ENCODE assay signal across 7 cellular contexts in the genomic region with DNA sequence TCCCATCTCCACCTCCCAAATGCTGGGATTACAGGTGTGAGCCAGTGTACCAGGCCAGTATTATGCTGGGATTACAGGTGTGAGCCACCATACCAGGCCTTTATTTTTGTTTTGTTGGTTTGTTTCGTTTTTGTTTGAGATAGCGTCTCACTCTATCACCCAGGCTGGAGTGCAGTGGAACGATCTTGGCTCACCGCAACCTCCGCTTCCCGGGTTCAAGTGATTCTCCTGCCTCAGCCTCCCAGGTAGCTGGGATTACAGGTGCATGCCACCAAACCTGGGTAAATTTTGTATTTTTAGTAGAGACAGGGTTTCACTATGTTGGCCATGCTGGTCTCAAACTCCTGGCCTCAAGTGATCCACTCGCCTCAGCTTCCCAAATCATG. TPM values are rescaled to one million over a fixed set of nuclear protein-coding genes. Genes with fewer than 3 reads are reported as not detected.
DNase-seq lines count a peak whose midpoint lies in the region; ATAC-seq and TF ChIP-seq lines count a peak whose summit lies in the region.
"Not testable (repeated sequence)": the region's sequence is repeated elsewhere in the genome, so short reads cannot be mapped to it uniquely, and the experiment has no call there.

No MANE protein-coding gene starts in this region.

- not testable (repeated sequence) for H3K9me2 ChIP-seq in GM23338 (ENCODE audit: insufficient read depth)

- H3K9me3 ChIP-seq in Panc1 (ENCODE audit: control insufficient read depth, insufficient read depth, low read depth, low read length); muscle layer of duodenum (ENCODE audit: control insufficient read depth in 1 of 2, low read length in 2 of 2); smooth muscle cell (replicated peaks; ENCODE audit: low read depth): not testable (repeated sequence)

- H4K20me1 ChIP-seq in GM23338 (replicated peaks; ENCODE audit: insufficient read depth); smooth muscle cell (ENCODE audit: low read depth): not testable (repeated sequence)

- H3K36me3 ChIP-seq in GM23338 (ENCODE audit: insufficient read depth); Panc1 (ENCODE audit: control insufficient read depth, insufficient read depth, low read length); muscle layer of duodenum (ENCODE audit: control insufficient read depth in 1 of 2, insufficient read depth in 2 of 2, low read length in 2 of 2); smooth muscle cell (ENCODE audit: low read depth): not testable (repeated sequence)

- H3K4me3 ChIP-seq in GM23338: peak overlapping the region; percentile 62
- not testable (repeated sequence) for H3K4me3 ChIP-seq in Panc1 (ENCODE audit: low read depth in 2 of 2, low read length in 2 of 2); muscle layer of duodenum (ENCODE audit: low read depth in 1 of 2, low read length in 2 of 2); smooth muscle cell

- in situ Hi-C loops in Panc1 (cut with HindIII; ENCODE audit: low pct_unique_long_range_greater_than_20kb, low sequenced_read_pairs): not testable (repeated sequence)

- not testable (repeated sequence) for TF ChIP-seq CTCF in GM23338 (conservative IDR thresholded peaks at IDR 0.05; ENCODE audit: low read depth in 2 of 2); Panc1 (IDR thresholded peaks at IDR 0.05); brain (conservative IDR thresholded peaks at IDR 0.05); glutamatergic neuron (IDR thresholded peaks at IDR 0.05; ENCODE audit: partially characterized antibody, unreplicated experiment); smooth muscle cell (IDR thresholded peaks at IDR 0.05; ENCODE audit: borderline replicate concordance, insufficient read depth, poor library complexity, severe bottlenecking)

- H3K4me3 Mint-ChIP-seq in GM23338 (peak overlapping the region; percentile 74; the same call in 1 of the 3 replicates), brain (peak overlapping the region; percentile 81 to 89 (median 87)), glutamatergic neuron (ENCODE audit: unreplicated experiment) (peak overlapping the region; percentile 85)
- peak overlapping the region; percentile 68 for H3K4me3 Mint-ChIP-seq in activated CD8-positive, alpha-beta memory T cell treated with anti-CD3 and anti-CD28 coated beads, Interleukin-2, amount 10 ng/mL, durations not matched to agents 7 days and 5 days

- CTCF ChIA-PET in Panc1 (lab: Charles Lee): not testable (repeated sequence)
- CTCF ChIA-PET in activated CD8-positive, alpha-beta memory T cell treated with anti-CD3 and anti-CD28 coated beads, Interleukin-2, amount 10 ng/mL, durations not matched to agents 7 days and 5 days (lab: Charles Lee): interaction anchor here (0.8 to 3.0 kb wide), 5 partner anchors 9 to 213 kb away, joined by 3 to 33 read pairs (median 8); a partner anchor contains a TSS

- H3K4me1 Mint-ChIP-seq in GM23338 (peaks cover 58% of the 10 kb centered on the region), brain (peaks cover 75% of the 10 kb centered on the region), glutamatergic neuron (ENCODE audit: low read depth, unreplicated experiment) (peaks cover 26% of the 10 kb centered on the region)
- peaks cover 49% of the 10 kb centered on the region for H3K4me1 Mint-ChIP-seq in activated CD8-positive, alpha-beta memory T cell treated with anti-CD3 and anti-CD28 coated beads, Interleukin-2, amount 10 ng/mL, durations not matched to agents 7 days and 5 days

- H3K27me3 Mint-ChIP-seq in GM23338 (ENCODE audit: insufficient read depth, low read depth, poor library complexity): peaks cover 30% of the 10 kb centered on the region
- not testable (repeated sequence) for H3K27me3 Mint-ChIP-seq in activated CD8-positive, alpha-beta memory T cell treated with anti-CD3 and anti-CD28 coated beads, Interleukin-2, amount 10 ng/mL, durations not matched to agents 7 days and 5 days; brain; glutamatergic neuron (ENCODE audit: unreplicated experiment)

- WGBS in smooth muscle cell (ENCODE audit: low lambda C conversion rate): 92% methylated on average over 7 of the region's 7 CpGs

- H3K9ac ChIP-seq in smooth muscle cell (ENCODE audit: low read depth): not testable (repeated sequence)

- H2AFZ ChIP-seq in GM23338: peak overlapping the region; percentile 40; the same call in 1 of the 2 replicates
- H2AFZ ChIP-seq in smooth muscle cell (ENCODE audit: low read depth): not testable (repeated sequence)

- H3K27ac Mint-ChIP-seq in GM23338: peak overlapping the region; percentile 90; the same call in 1 of the 2 replicates
- peak overlapping the region; percentile 98 for H3K27ac Mint-ChIP-seq in activated CD8-positive, alpha-beta memory T cell treated with anti-CD3 and anti-CD28 coated beads, Interleukin-2, amount 10 ng/mL, durations not matched to agents 7 days and 5 days
- H3K27ac Mint-ChIP-seq in brain: peak overlapping the region; percentile 97 to 100 (median 99)
- H3K27ac Mint-ChIP-seq in glutamatergic neuron (ENCODE audit: unreplicated experiment): peak overlapping the region; percentile 89

- not testable (repeated sequence) for ATAC-seq in GM23338; Panc1; activated CD8-positive, alpha-beta memory T cell treated with anti-CD3 and anti-CD28 coated beads, Interleukin-2, amount 10 ng/mL, durations not matched to agents 7 days and 5 days

- POLR2A ChIA-PET in Panc1 (lab: Charles Lee): not testable (repeated sequence)

- not testable (repeated sequence) for BruUV-seq in Panc1 (replicated peaks; lab: Mats Ljungman, UMichigan)

- H3K4me1 ChIP-seq in GM23338 (ENCODE audit: insufficient read depth) (peaks cover 36% of the 10 kb centered on the region), Panc1 (ENCODE audit: control insufficient read depth, insufficient read depth, low read length) (peaks cover 30% of the 10 kb centered on the region), muscle layer of duodenum (ENCODE audit: control insufficient read depth in 1 of 2, insufficient read depth in 2 of 2, low read length in 2 of 2) (peaks cover 24 to 34% of the 10 kb centered on the region in 2 donors), smooth muscle cell (ENCODE audit: low read depth) (peaks cover 49% of the 10 kb centered on the region)

- not testable (repeated sequence) for H3K79me2 ChIP-seq in GM23338 (replicated peaks; ENCODE audit: insufficient read depth); smooth muscle cell (ENCODE audit: low read depth)

- not testable (repeated sequence) for DNase-seq in GM23338 (ENCODE audit: low spot score); Panc1 (ENCODE audit: low read depth, low spot score); activated CD8-positive, alpha-beta memory T cell treated with anti-CD3 and anti-CD28 coated beads, Interleukin-2, amount 10 ng/mL, durations not matched to agents 7 days and 5 days; glutamatergic neuron; smooth muscle cell (lab: John Stamatoyannopoulos, UW; ENCODE audit: unreplicated experiment)

- not testable (repeated sequence) for H3K9me3 Mint-ChIP-seq in GM23338; activated CD8-positive, alpha-beta memory T cell treated with anti-CD3 and anti-CD28 coated beads, Interleukin-2, amount 10 ng/mL, durations not matched to agents 7 days and 5 days (ENCODE audit: low read depth); brain
- H3K9me3 Mint-ChIP-seq in glutamatergic neuron (ENCODE audit: unreplicated experiment): peaks cover 12% of the 10 kb centered on the region

- peaks cover 29% of the 10 kb centered on the region for H3F3A ChIP-seq in GM23338 (replicated peaks; ENCODE audit: low read depth)
- H3F3A ChIP-seq in smooth muscle cell (ENCODE audit: low read depth): peaks cover 16% of the 10 kb centered on the region

- peak overlapping the region; percentile 92; the same call in 1 of the 2 replicates for H3K4me2 ChIP-seq in GM23338
- H3K4me2 ChIP-seq in smooth muscle cell: peak overlapping the region; percentile 80

- peak overlapping the region; percentile 97 for H3K27ac ChIP-seq in GM23338 (ENCODE audit: low read depth)
- peak overlapping the region; percentile 89; the same call in 1 of the 2 replicates for H3K27ac ChIP-seq in Panc1 (ENCODE audit: low read length)
- peak overlapping the region; percentile 95 for H3K27ac ChIP-seq in muscle layer of duodenum (ENCODE audit: low read length)
- H3K27ac ChIP-seq in smooth muscle cell (ENCODE audit: low read depth): peak overlapping the region; percentile 93

- not testable (repeated sequence) for H3K27me3 ChIP-seq in GM23338 (ENCODE audit: insufficient read depth); Panc1 (ENCODE audit: control insufficient read depth, insufficient read depth, low read length); muscle layer of duodenum (ENCODE audit: low read depth, low read length); smooth muscle cell (ENCODE audit: low read depth)

- intact Hi-C loops in Panc1 (cut with micrococcal nuclease; ENCODE audit: unreplicated experiment): not testable (repeated sequence)

- not testable (repeated sequence) for H3K36me3 Mint-ChIP-seq in GM23338 (ENCODE audit: low read depth); activated CD8-positive, alpha-beta memory T cell treated with anti-CD3 and anti-CD28 coated beads, Interleukin-2, amount 10 ng/mL, durations not matched to agents 7 days and 5 days; brain; glutamatergic neuron (ENCODE audit: unreplicated experiment)

RNA-seq across cellular contexts. Expression of a gene that starts 11.7 kb away (rescaled TPM):
- total RNA-seq in GM23338 (2014; rRNA removed; shearing (Covaris generic)): 110 and 136 TPM in 2 replicates
- polyA plus RNA-seq in GM23338 (2016; fragmentation: Nextera tagmentation; extraction: Ambion mirVana): 108 and 114 TPM in 2 replicates
- total RNA-seq in Panc1 (2021; ENCODE audit: unreplicated experiment): 157 TPM
- 344 TPM for polyA plus RNA-seq in Panc1 (2012; ENCODE audit: insufficient read length)
- 100 to 1,000 TPM; 291 to 293 TPM for total RNA-seq in activated CD8-positive, alpha-beta memory T cell treated with anti-CD3 and anti-CD28 coated beads, Interleukin-2, amount 10 ng/mL, durations not matched to agents 7 days and 5 days
- polyA plus RNA-seq in brain (ENCODE audit: insufficient read depth, low read depth, low replicate concordance): 121 TPM
- 153 TPM for total RNA-seq in glutamatergic neuron (ENCODE audit: unreplicated experiment)
- total RNA-seq in smooth muscle cell: 161 and 198 TPM in 2 replicates
- 248 and 299 TPM in 2 replicates for polyA plus RNA-seq in smooth muscle cell

RNA-seq across cellular contexts. Expression of a gene that starts 45.9 kb away (rescaled TPM):
- 30.3 and 37.2 TPM in 2 replicates for total RNA-seq in GM23338 (2014; rRNA removed; shearing (Covaris generic))
- 13.5 and 13.7 TPM in 2 replicates for polyA plus RNA-seq in GM23338 (2016; fragmentation: Nextera tagmentation; extraction: Ambion mirVana)
- 114 TPM for total RNA-seq in Panc1 (2021; ENCODE audit: unreplicated experiment)
- 72.9 TPM for polyA plus RNA-seq in Panc1 (2012; ENCODE audit: insufficient read length)
- 10 to 100 TPM; 34.9 to 36.8 TPM for total RNA-seq in activated CD8-positive, alpha-beta memory T cell treated with anti-CD3 and anti-CD28 coated beads, Interleukin-2, amount 10 ng/mL, durations not matched to agents 7 days and 5 days
- 43.6 TPM for polyA plus RNA-seq in brain (ENCODE audit: insufficient read depth, low read depth, low replicate concordance)
- total RNA-seq in glutamatergic neuron (ENCODE audit: unreplicated experiment): 33.3 TPM
- 28.1 and 37.0 TPM in 2 replicates for total RNA-seq in smooth muscle cell
- 24.0 and 24.7 TPM in 2 replicates for polyA plus RNA-seq in smooth muscle cell

RNA-seq across cellular contexts. Expression of a gene that starts 46.2 kb away (rescaled TPM):
- total RNA-seq in GM23338 (2014; rRNA removed; shearing (Covaris generic)): 77.5 and 88.5 TPM in 2 replicates
- 116 and 126 TPM in 2 replicates for polyA plus RNA-seq in GM23338 (2016; fragmentation: Nextera tagmentation; extraction: Ambion mirVana)
- total RNA-seq in Panc1 (2021; ENCODE audit: unreplicated experiment): 110 TPM
- 77.2 TPM for polyA plus RNA-seq in Panc1 (2012; ENCODE audit: insufficient read length)
- 10 to 100 TPM; 61.4 to 67.6 TPM for total RNA-seq in activated CD8-positive, alpha-beta memory T cell treated with anti-CD3 and anti-CD28 coated beads, Interleukin-2, amount 10 ng/mL, durations not matched to agents 7 days and 5 days
- 79.8 TPM for polyA plus RNA-seq in brain (ENCODE audit: insufficient read depth, low read depth, low replicate concordance)
- 37.0 TPM for total RNA-seq in glutamatergic neuron (ENCODE audit: unreplicated experiment)
- total RNA-seq in smooth muscle cell: 50.8 and 81.8 TPM in 2 replicates
- 76.4 and 80.8 TPM in 2 replicates for polyA plus RNA-seq in smooth muscle cell
